In the genomic region with DNA sequence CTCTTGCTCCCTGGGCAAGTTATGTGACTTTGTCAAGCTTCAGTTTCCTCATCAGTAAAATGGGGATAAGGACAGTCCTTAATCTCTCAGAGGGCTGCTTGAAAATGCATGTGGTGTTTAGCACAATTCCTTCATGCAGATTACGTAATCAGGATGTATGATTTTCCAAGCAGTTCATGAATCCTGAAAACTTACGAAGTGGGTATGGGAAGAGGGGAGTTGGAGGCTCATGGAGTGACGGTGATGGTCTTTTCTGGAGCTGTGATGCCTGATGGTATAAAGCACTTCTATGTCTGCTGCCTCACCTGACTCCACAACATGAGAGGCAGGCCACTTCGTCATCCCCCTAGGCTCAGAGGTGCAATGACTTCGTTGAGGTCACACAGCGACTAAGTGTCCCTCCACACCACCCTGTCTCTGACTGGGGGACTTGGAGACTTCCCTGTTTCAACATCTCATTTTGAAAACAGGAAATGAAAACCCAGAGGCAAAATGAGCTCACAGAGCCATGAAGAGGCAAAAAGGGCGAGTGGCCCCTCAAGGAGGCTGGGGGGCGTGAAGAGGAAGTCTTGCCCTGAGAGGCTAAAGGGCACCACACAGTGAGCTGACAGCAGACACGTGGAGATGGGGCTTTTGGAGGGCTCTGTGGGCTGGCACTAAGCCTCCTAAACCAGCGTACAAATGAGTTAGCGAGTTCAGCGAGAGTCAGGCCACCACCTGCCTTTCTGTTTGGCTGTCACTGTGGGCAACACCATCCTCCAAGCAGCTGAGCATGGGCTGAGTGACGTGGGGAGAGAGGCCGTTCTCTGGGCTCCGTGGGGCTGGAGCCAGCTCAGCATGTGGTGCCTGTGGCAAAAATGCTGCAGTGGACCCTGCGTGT, we compare ENCODE assay signal across 8 cellular contexts. TPM values are rescaled to one million over a fixed set of nuclear protein-coding genes. Genes with fewer than 3 reads are reported as not detected.
DNase-seq lines count a peak whose midpoint lies in the region; ATAC-seq and TF ChIP-seq lines count a peak whose summit lies in the region.

No MANE protein-coding gene starts in this region.

- H3K9me3 Mint-ChIP-seq in IgD-negative memory B cell (no peaks in the 10 kb centered on the region), neural progenitor cell (no peaks in the 10 kb centered on the region)
- no peaks in the 10 kb centered on the region for H3K9me3 Mint-ChIP-seq in effector memory CD8-positive, alpha-beta T cell
- no peaks in the 10 kb centered on the region for H3K9me3 Mint-ChIP-seq in stimulated activated naive CD8-positive, alpha-beta T cell treated with anti-CD3 and anti-CD28 coated beads, Interleukin-15, amount 100 ng/mL, for 72 hours

- no peaks in the 10 kb centered on the region for H3K36me3 ChIP-seq in neural progenitor cell

- H3K36me3 Mint-ChIP-seq in IgD-negative memory B cell (peaks cover 7% of the 10 kb centered on the region), neural progenitor cell (peaks cover 37% of the 10 kb centered on the region)
- peaks cover 63% of the 10 kb centered on the region for H3K36me3 Mint-ChIP-seq in effector memory CD8-positive, alpha-beta T cell (ENCODE audit: insufficient read depth)

- H3K4me1 ChIP-seq in neural progenitor cell, result no peaks in the 10 kb centered on the region

- peak overlapping the region; percentile 34 to 89 (median 50) for H3K4me3 Mint-ChIP-seq in IgD-negative memory B cell
- H3K4me3 Mint-ChIP-seq in effector memory CD8-positive, alpha-beta T cell, result no peak overlapping the region
- no peak overlapping the region for H3K4me3 Mint-ChIP-seq in stimulated activated naive CD8-positive, alpha-beta T cell treated with anti-CD3 and anti-CD28 coated beads, Interleukin-15, amount 100 ng/mL, for 72 hours
- no peak overlapping the region for H3K4me3 Mint-ChIP-seq in neural progenitor cell

- no peaks in the 10 kb centered on the region for H3K9me3 ChIP-seq in neural progenitor cell (ENCODE audit: low read depth)

- H3K4me2 ChIP-seq in neural progenitor cell, result no peak overlapping the region

- H3K27me3 ChIP-seq in neural progenitor cell, result no peaks in the 10 kb centered on the region

- no peaks in the 10 kb centered on the region for H3F3A ChIP-seq in neural progenitor cell (ENCODE audit: low read depth)

- H3K27ac ChIP-seq in neural progenitor cell, result no peak overlapping the region

- TF ChIP-seq CTCF in GM12865 (IDR thresholded peaks at IDR 0.05; ENCODE audit: insufficient read depth, low read depth, low read length, missing control alignments), result no peak
- TF ChIP-seq CTCF in neural progenitor cell (IDR thresholded peaks at IDR 0.05), result no peak

- peaks cover 27 to 35% (median 32%) of the 10 kb centered on the region in 3 donors for H3K4me1 Mint-ChIP-seq in IgD-negative memory B cell
- peaks cover 7 to 8% of the 10 kb centered on the region in 2 donors for H3K4me1 Mint-ChIP-seq in effector memory CD8-positive, alpha-beta T cell (ENCODE audit: low read depth in 2 of 2)
- H3K4me1 Mint-ChIP-seq in stimulated activated naive CD8-positive, alpha-beta T cell treated with anti-CD3 and anti-CD28 coated beads, Interleukin-15, amount 100 ng/mL, for 72 hours, result peaks cover 49% of the 10 kb centered on the region
- no peaks in the 10 kb centered on the region for H3K4me1 Mint-ChIP-seq in neural progenitor cell

- H3K79me2 ChIP-seq in neural progenitor cell (ENCODE audit: low read depth), result peaks cover 6% of the 10 kb centered on the region

- ATAC-seq in GM21360 (IDR thresholded peaks at IDR 0.05; ENCODE audit: unreplicated experiment) (peak; percentile 56), HG02623 (IDR thresholded peaks at IDR 0.05; ENCODE audit: unreplicated experiment) (no peak), HG03039 (IDR thresholded peaks at IDR 0.05; ENCODE audit: unreplicated experiment) (no peak)
- ATAC-seq in effector memory CD8-positive, alpha-beta T cell (replicated peaks), result peak; percentile 83
- ATAC-seq in stimulated activated naive CD8-positive, alpha-beta T cell treated with anti-CD3 and anti-CD28 coated beads, Interleukin-15, amount 100 ng/mL, for 72 hours, result peak; percentile 87

- H3K9ac ChIP-seq in neural progenitor cell, result no peak overlapping the region

- H3K27ac Mint-ChIP-seq in IgD-negative memory B cell, result peak overlapping the region; percentile 91 to 98 (median 96)
- peak overlapping the region; percentile 69 to 90 for H3K27ac Mint-ChIP-seq in effector memory CD8-positive, alpha-beta T cell
- peak overlapping the region; percentile 69 to 89 for H3K27ac Mint-ChIP-seq in stimulated activated naive CD8-positive, alpha-beta T cell treated with anti-CD3 and anti-CD28 coated beads, Interleukin-15, amount 100 ng/mL, for 72 hours
- H3K27ac Mint-ChIP-seq in neural progenitor cell, result no peak overlapping the region

- peak; percentile 90 for DNase-seq in GM12865 (ENCODE audit: low read depth)
- DNase-seq in effector memory CD8-positive, alpha-beta T cell, result peak; percentile 5 to 19 (median 6)
- peak; percentile 8 to 41 for DNase-seq in stimulated activated naive CD8-positive, alpha-beta T cell treated with anti-CD3 and anti-CD28 coated beads, Interleukin-15, amount 100 ng/mL, for 72 hours
- DNase-seq in neural progenitor cell (ENCODE audit: low spot score), result no peak

- peaks cover 17% of the 10 kb centered on the region for H4K20me1 ChIP-seq in neural progenitor cell (ENCODE audit: low read depth)

- no peaks in the 10 kb centered on the region for H3K27me3 Mint-ChIP-seq in IgD-negative memory B cell
- no peaks in the 10 kb centered on the region for H3K27me3 Mint-ChIP-seq in effector memory CD8-positive, alpha-beta T cell
- no peaks in the 10 kb centered on the region for H3K27me3 Mint-ChIP-seq in stimulated activated naive CD8-positive, alpha-beta T cell treated with anti-CD3 and anti-CD28 coated beads, Interleukin-15, amount 100 ng/mL, for 72 hours
- no peaks in the 10 kb centered on the region for H3K27me3 Mint-ChIP-seq in neural progenitor cell (ENCODE audit: insufficient read depth, low read depth)

- H3K4me3 ChIP-seq in GM12865 (ENCODE audit: low read depth, low read length), result peak overlapping the region; percentile 30
- H3K4me3 ChIP-seq in neural progenitor cell, result no peak overlapping the region

- no peak overlapping the region for H2AFZ ChIP-seq in neural progenitor cell (replicated peaks)

RNA-seq across cellular contexts. Expression of gene MCM5, which starts 10.1 kb away (rescaled TPM):
- polyA plus RNA-seq in IgD-negative memory B cell, result 78.2 TPM
- 131 and 132 TPM in 2 replicates for total RNA-seq in neural progenitor cell (ENCODE audit: low replicate concordance)

RNA-seq across cellular contexts. Expression of gene HMOX1, which starts 29.1 kb away (rescaled TPM):
- polyA plus RNA-seq in IgD-negative memory B cell, result 28.7 TPM
- total RNA-seq in neural progenitor cell (ENCODE audit: low replicate concordance), result 2.4 and 6.5 TPM in 2 replicates

Comparison
In these comparisons a context has a peak if more than half of its experiments do, and no peak if none do; other contexts are left out.
1. ATAC-seq: peak in GM21360 (single experiment), effector memory CD8-positive, alpha-beta T cell (single experiment) and stimulated activated naive CD8-positive, alpha-beta T cell treated with anti-CD3 and anti-CD28 coated beads, Interleukin-15, amount 100 ng/mL, for 72 hours (single experiment); none in HG02623 (single experiment) and HG03039 (single experiment).
2. H3K4me3 Mint-ChIP-seq: peak in IgD-negative memory B cell (4 of 4); none in effector memory CD8-positive, alpha-beta T cell (0 of 2), stimulated activated naive CD8-positive, alpha-beta T cell treated with anti-CD3 and anti-CD28 coated beads, Interleukin-15, amount 100 ng/mL, for 72 hours (0 of 2) and neural progenitor cell (single experiment).